ENCODE assay signal across 31 cellular contexts in genomic region chr19:35517342-35517741, GRCh38. TPM values are rescaled to one million over a fixed set of nuclear protein-coding genes. Genes with fewer than 3 reads are reported as not detected.
"Had no signal": no experiment of that assay in that cellular context is flagged by ENCODE, and none has a peak within 500 bp of the region (broad histone marks: within the 10 kb centered on the region; RNA-seq: fewer than 3 reads in every experiment).

No MANE protein-coding gene starts in this region.

- ATAC-seq: effector memory CD8-positive, alpha-beta T cell; gastrocnemius medialis; heart right ventricle; left cardiac atrium; left ventricle myocardium superior; lower lobe of right lung; mucosa of descending colon had no signal

- H3K4me1 ChIP-seq: colonic mucosa, gastrocnemius medialis, heart right ventricle, left lung, lower lobe of right lung had no signal

- H3K36me3 Mint-ChIP-seq: mesothelial cell of epicardium, naive B cell had no signal

- H3K27me3 ChIP-seq: colonic mucosa had no signal

- FAIRE-seq: endothelial cell of umbilical vein, islet of Langerhans had no signal

- H3K4me3 Mint-ChIP-seq: dendritic cell treated with granulocyte-macrophage colony-stimulating factor and Interleukin-4, amounts not matched to agents 40 ng/mL and 50 ng/mL, for 4 days; effector memory CD8-positive, alpha-beta T cell; mesothelial cell of epicardium; naive B cell had no signal

- H3K27ac ChIP-seq: colonic mucosa, gastrocnemius medialis, heart right ventricle, left lung, lower lobe of right lung had no signal

- H3K9me3 ChIP-seq: colonic mucosa, esophagus squamous epithelium, gastrocnemius medialis, heart right ventricle, left lung, lower lobe of right lung, mucosa of descending colon had no signal

- H3K9me3 Mint-ChIP-seq: dendritic cell treated with granulocyte-macrophage colony-stimulating factor and Interleukin-4, amounts not matched to agents 40 ng/mL and 50 ng/mL, for 4 days; effector memory CD8-positive, alpha-beta T cell; mesothelial cell of epicardium; naive B cell had no signal

- H3K27ac Mint-ChIP-seq: dendritic cell treated with granulocyte-macrophage colony-stimulating factor and Interleukin-4, amounts not matched to agents 40 ng/mL and 50 ng/mL, for 4 days; effector memory CD8-positive, alpha-beta T cell; mesothelial cell of epicardium had no signal

- H3K36me3 ChIP-seq: colonic mucosa, esophagus squamous epithelium, gastrocnemius medialis, heart right ventricle, left lung, lower lobe of right lung had no signal

- DNase-seq: colonic mucosa; cortex of kidney; effector CD8-positive, alpha-beta T cell; effector memory CD8-positive, alpha-beta T cell; erythroblast; esophagus squamous epithelium; foreskin fibroblast; foreskin melanocyte; gastrocnemius medialis; glutamatergic neuron; head of caudate nucleus; heart right ventricle; hippocampal formation; left cardiac atrium; left lung; left ventricle myocardium superior; lower lobe of right lung; mesenchymal stem cell; mucosa of descending colon; naive B cell had no signal

- H3K4me3 ChIP-seq: colonic mucosa, esophagus squamous epithelium, gastrocnemius medialis, heart right ventricle, left lung, lower lobe of right lung, mucosa of descending colon had no signal

- H3K4me1 Mint-ChIP-seq: mesothelial cell of epicardium had no signal

RNA-seq across cellular contexts. Expression of gene DMKN, which starts 3.9 kb away (rescaled TPM):
- total RNA-seq: dermis microvascular lymphatic vessel endothelial cell, endothelial cell of umbilical vein, glomerular endothelial cell, lung microvascular endothelial cell had no signal
- polyA plus RNA-seq: endothelial cell of umbilical vein had no signal

RNA-seq across cellular contexts. Expression of gene SBSN, which starts 10.8 kb away (rescaled TPM):
- total RNA-seq: colonic mucosa, dermis microvascular lymphatic vessel endothelial cell, endothelial cell of umbilical vein, gastrocnemius medialis, glomerular endothelial cell, heart right ventricle, kidney epithelial cell, left cardiac atrium, left ventricle myocardium superior, lower lobe of right lung, lung microvascular endothelial cell, mesenteric fat pad, mucosa of descending colon, myocyte had no signal
- polyA plus RNA-seq: endothelial cell of umbilical vein had no signal

RNA-seq across cellular contexts. Expression of gene GAPDHS, which starts 15.9 kb away (rescaled TPM):
- total RNA-seq: colonic mucosa, dermis microvascular lymphatic vessel endothelial cell, endothelial cell of umbilical vein, esophagus mucosa, esophagus squamous epithelium, gastrocnemius medialis, glomerular endothelial cell, heart right ventricle, kidney epithelial cell, left cardiac atrium, left lung, left ventricle myocardium superior, lower lobe of right lung, lung microvascular endothelial cell, mesenteric fat pad, mesothelial cell of epicardium, mucosa of descending colon, myocyte had no signal
- polyA plus RNA-seq: endothelial cell of umbilical vein, heart right ventricle had no signal

RNA-seq across cellular contexts. Expression of gene KRTDAP, which starts 27.1 kb away (rescaled TPM):
- total RNA-seq: colonic mucosa, dermis microvascular lymphatic vessel endothelial cell, endothelial cell of umbilical vein, gastrocnemius medialis, glomerular endothelial cell, heart right ventricle, kidney epithelial cell, left cardiac atrium, left lung, left ventricle myocardium superior, lung microvascular endothelial cell, mesenteric fat pad, mucosa of descending colon, myocyte had no signal
- polyA plus RNA-seq: endothelial cell of umbilical vein, heart right ventricle had no signal
